In genomic region chr10:43878386-43878785, GRCh38 we compare ENCODE assay signal across 17 cellular contexts.
DNase-seq lines count a peak whose midpoint lies in the region; ATAC-seq and TF ChIP-seq lines count a peak whose summit lies in the region.
"Had no signal": no experiment of that assay in that cellular context is flagged by ENCODE, and none has a peak within 500 bp of the region (broad histone marks: within the 10 kb centered on the region; RNA-seq: fewer than 3 reads in every experiment).

No MANE protein-coding gene starts in this region.

- POLR2A ChIA-PET in SK-N-SH (lab: Yijun Ruan, JAX), result no interaction called here

- CTCF ChIA-PET in SK-N-SH (lab: Yijun Ruan, JAX), result interaction anchor here (0.8 to 2.3 kb wide), 3 partner anchors 24 to 188 kb away, joined by 4 to 8 read pairs (median 6); no protein-coding TSS in a partner anchor

- no peaks in the 10 kb centered on the region for H3K79me2 ChIP-seq in SK-N-SH (ENCODE audit: insufficient read depth)

- DNase-seq in EL (peak; percentile 51), SK-N-SH (peak; percentile 75), right atrium auricular region (ENCODE audit: low spot score) (peak; percentile 71), COR-L47 (lab: John Stamatoyannopoulos, UW) (no peak)
- DNase-seq: CD4-positive, CD25-positive, alpha-beta regulatory T cell; cortex of kidney; GF-D8; H7; NCI-H2107; SIG-M5; stimulated activated CD4-positive, alpha-beta T cell treated with anti-CD3 and anti-CD28 coated beads, Interleukin-2, amount 100 ng/mL, for 48 hours; uterus had no signal

- H3K9me3 ChIP-seq in SK-N-SH (no peaks in the 10 kb centered on the region), right atrium auricular region (no peaks in the 10 kb centered on the region), skeletal muscle satellite cell (replicated peaks; ENCODE audit: low read length) (no peaks in the 10 kb centered on the region)
- H3K9me3 ChIP-seq: prostate gland, uterus had no signal

- peak in 1 of 2 experiments; percentile 53; a peak in 3 of 4 replicates for TF ChIP-seq EP300 in SK-N-SH (IDR thresholded peaks at IDR 0.05; ENCODE audit: borderline replicate concordance in 1 of 2, low read depth in 1 of 2, low read length in 1 of 2)

- H3K9ac ChIP-seq in SK-N-SH, result peak overlapping the region; percentile 28; the same call in 1 of the 2 replicates
- H3K9ac ChIP-seq in skeletal muscle satellite cell (ENCODE audit: low read depth, low read length), result peak overlapping the region; percentile 34

- H3K27ac ChIP-seq in SK-N-SH (ENCODE audit: low read depth in 2 of 2, low read length in 1 of 2), result peak overlapping the region; percentile 64 to 69
- peak overlapping the region; percentile 54 to 63 for H3K27ac ChIP-seq in right atrium auricular region
- H3K27ac ChIP-seq: prostate gland, uterus had no signal

- TF ChIP-seq CTCF in SK-N-SH (IDR thresholded peaks at IDR 0.05), result no peak
- no peak for TF ChIP-seq CTCF in right atrium auricular region (IDR thresholded peaks at IDR 0.05)

- TF ChIP-seq RAD21 in SK-N-SH (IDR thresholded peaks at IDR 0.05; ENCODE audit: low read length), result no peak

- no peaks in the 10 kb centered on the region for H3K27me3 ChIP-seq in SK-N-SH (ENCODE audit: insufficient read depth)
- no peaks in the 10 kb centered on the region for H3K27me3 ChIP-seq in right atrium auricular region
- H3K27me3 ChIP-seq in skeletal muscle satellite cell (ENCODE audit: control insufficient read depth, insufficient read depth, low read length), result no peaks in the 10 kb centered on the region
- H3K27me3 ChIP-seq: uterus had no signal

- H4K20me1 ChIP-seq in SK-N-SH (ENCODE audit: insufficient read depth), result no peaks in the 10 kb centered on the region

- H3K4me2 ChIP-seq in SK-N-SH (peak overlapping the region; percentile 13; the same call in 1 of the 2 replicates), skeletal muscle satellite cell (ENCODE audit: low read length) (no peak overlapping the region)

- H3K4me1 ChIP-seq in SK-N-SH (ENCODE audit: control insufficient read depth in 1 of 2, insufficient read depth in 2 of 2, low read depth in 1 of 2, low read length in 1 of 2) (peaks cover 0 to 30% of the 10 kb centered on the region in 2 experiments; a peak in 1 of 4 replicates), right atrium auricular region (peaks cover 0 to 20% of the 10 kb centered on the region in 2 donors), skeletal muscle satellite cell (ENCODE audit: control insufficient read depth, insufficient read depth, low read length) (peaks cover 33% of the 10 kb centered on the region)
- H3K4me1 ChIP-seq: prostate gland, uterus had no signal

- H3F3A ChIP-seq in SK-N-SH (replicated peaks; ENCODE audit: insufficient read depth), result peaks cover 3% of the 10 kb centered on the region

- peak overlapping the region; percentile 62 for H2AFZ ChIP-seq in SK-N-SH (ENCODE audit: low read depth)

- ATAC-seq in GM19395 (IDR thresholded peaks at IDR 0.05; ENCODE audit: unreplicated experiment), result no peak
- no peak for ATAC-seq in GM21381 (IDR thresholded peaks at IDR 0.05; ENCODE audit: unreplicated experiment)
- no peak for ATAC-seq in HG02840 (IDR thresholded peaks at IDR 0.05; ENCODE audit: low FRiP score, unreplicated experiment)

- 30% methylated on average over 8 of the region's 10 CpGs for WGBS in SK-N-SH (ENCODE audit: low lambda C conversion rate)

- H3K4me3 ChIP-seq in SK-N-SH (ENCODE audit: low read depth in 2 of 2, low read length in 1 of 2) (no peak overlapping the region), right atrium auricular region (no peak overlapping the region), skeletal muscle satellite cell (ENCODE audit: low read length) (no peak overlapping the region)
- H3K4me3 ChIP-seq: prostate gland, uterus had no signal

- no peaks in the 10 kb centered on the region for H3K36me3 ChIP-seq in SK-N-SH (replicated peaks in 1 of 2; ENCODE audit: control insufficient read depth in 1 of 2, insufficient read depth in 2 of 2, low read length in 1 of 2)
- H3K36me3 ChIP-seq in right atrium auricular region, result no peaks in the 10 kb centered on the region
- H3K36me3 ChIP-seq in skeletal muscle satellite cell (ENCODE audit: insufficient read depth, low read length), result no peaks in the 10 kb centered on the region
- H3K36me3 ChIP-seq: prostate gland, uterus had no signal

- H3K9me2 ChIP-seq in SK-N-SH, result no peaks in the 10 kb centered on the region

TF ChIP-seq in SK-N-SH, 30 proteins besides CTCF, POLR2A, EP300 and RAD21:
- TF ChIP-seq, protein P1, sequence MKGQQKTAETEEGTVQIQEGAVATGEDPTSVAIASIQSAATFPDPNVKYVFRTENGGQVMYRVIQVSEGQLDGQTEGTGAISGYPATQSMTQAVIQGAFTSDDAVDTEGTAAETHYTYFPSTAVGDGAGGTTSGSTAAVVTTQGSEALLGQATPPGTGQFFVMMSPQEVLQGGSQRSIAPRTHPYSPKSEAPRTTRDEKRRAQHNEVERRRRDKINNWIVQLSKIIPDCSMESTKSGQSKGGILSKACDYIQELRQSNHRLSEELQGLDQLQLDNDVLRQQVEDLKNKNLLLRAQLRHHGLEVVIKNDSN (IDR thresholded peaks at IDR 0.05; ENCODE audit: borderline replicate concordance, low read depth), result no peak
- TF ChIP-seq EZH2phosphoT487 (IDR thresholded peaks at IDR 0.05; ENCODE audit: borderline replicate concordance, low read depth), result no peak
- TF ChIP-seq FOXM1 (IDR thresholded peaks at IDR 0.05; ENCODE audit: low read depth), result no peak
- peak; percentile 20; the same call in 1 of the 2 replicates for TF ChIP-seq NFIC (IDR thresholded peaks at IDR 0.05; ENCODE audit: borderline replicate concordance)
- TF ChIP-seq TCF12 (IDR thresholded peaks at IDR 0.05), result peak; percentile 33; the same call in 1 of the 2 replicates
TF ChIP-seq in SK-N-SH: peak in this region for 2.
